ENCODE assay signal across 24 cellular contexts in the genomic region with DNA sequence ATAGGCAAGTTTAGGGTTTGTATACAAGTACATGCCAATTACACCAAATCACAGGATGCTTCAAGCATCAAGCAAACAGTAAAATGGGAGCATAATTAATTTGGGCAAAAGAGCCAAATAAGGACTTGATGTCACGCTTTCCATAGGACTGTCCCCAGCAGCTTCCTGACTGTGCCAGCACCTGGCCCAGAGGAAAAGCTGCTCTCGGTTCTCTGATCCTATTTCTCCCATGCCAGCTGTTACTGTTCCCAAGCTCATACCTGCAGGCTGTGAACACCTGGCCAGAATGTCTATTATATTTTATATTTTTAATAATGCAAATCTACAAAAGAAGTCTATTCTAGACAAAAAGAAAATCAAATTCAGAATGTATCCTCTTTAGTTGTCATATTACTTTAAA. TPM values are rescaled to one million over a fixed set of nuclear protein-coding genes. Genes with fewer than 3 reads are reported as not detected.
"Had no signal": no experiment of that assay in that cellular context is flagged by ENCODE, and none has a peak within 500 bp of the region (broad histone marks: within the 10 kb centered on the region; RNA-seq: fewer than 3 reads in every experiment).

No MANE protein-coding gene starts in this region.

- FAIRE-seq: astrocyte, RCC 7860 had no signal

- ATAC-seq: activated CD4-positive, CD25-positive, alpha-beta regulatory T cell treated with anti-CD3 and anti-CD28 coated beads, Interleukin-2, amount 50 U/mL, for 24 hours; activated CD8-positive, alpha-beta T cell treated with anti-CD3 and anti-CD28 coated beads for 36 hours; activated T-cell treated with anti-CD3 and anti-CD28 coated beads, Interleukin-2, amount 50 U/mL, for 4 hours; SK-N-SH treated with all-trans-retinoic acid at 6 μM for 48 hours had no signal

- H3K4me3 Mint-ChIP-seq: activated CD8-positive, alpha-beta T cell treated with anti-CD3 and anti-CD28 coated beads for 36 hours; activated naive CD4-positive, alpha-beta T cell treated with anti-CD3 and anti-CD28 coated beads for 36 hours; activated naive CD8-positive, alpha-beta T cell; activated T-cell treated with anti-CD3 and anti-CD28 coated beads, Interleukin-2, amount 50 U/mL, for 4 hours; T-helper 1 cell treated with Interleukin-12 subunit alpha and Interleukin-12 subunit beta and Interleukin-4 antibody, amounts not matched to agents 30 μg/mL and 1 μg/mL, for 36 hours had no signal

- DNase-seq: activated CD4-positive, alpha-beta T cell treated with anti-CD3 and anti-CD28 coated beads for 4 hours; activated CD8-positive, alpha-beta memory T cell treated with anti-CD3 and anti-CD28 coated beads, Interleukin-2, amount 50 U/mL, for 48 hours; activated CD8-positive, alpha-beta T cell treated with anti-CD3 and anti-CD28 coated beads for 36 hours; activated gamma-delta T cell; activated naive CD4-positive, alpha-beta T cell treated with anti-CD3 and anti-CD28 coated beads for 36 hours; activated T-cell treated with anti-CD3 and anti-CD28 coated beads, Interleukin-2, amount 50 U/mL, for 4 hours; amygdala; brain microvascular endothelial cell; MG63; MV-4-11; NCI-H1105; NCI-H1436; NCI-H345; NCI-H748 treated with DMSO at 0.1 percent for 48 hours; SHP77; SW 1271 had no signal

- H3K27ac Mint-ChIP-seq: activated CD8-positive, alpha-beta T cell treated with anti-CD3 and anti-CD28 coated beads for 36 hours; activated naive CD4-positive, alpha-beta T cell treated with anti-CD3 and anti-CD28 coated beads for 36 hours; T-helper 1 cell treated with Interleukin-12 subunit alpha and Interleukin-12 subunit beta and Interleukin-4 antibody, amounts not matched to agents 30 μg/mL and 1 μg/mL, for 36 hours had no signal

- H3K27me3 Mint-ChIP-seq: activated CD8-positive, alpha-beta T cell treated with anti-CD3 and anti-CD28 coated beads for 36 hours; activated naive CD8-positive, alpha-beta T cell had no signal

- H3K9me3 Mint-ChIP-seq: activated CD8-positive, alpha-beta T cell treated with anti-CD3 and anti-CD28 coated beads for 36 hours; activated naive CD4-positive, alpha-beta T cell treated with anti-CD3 and anti-CD28 coated beads for 36 hours; activated T-cell treated with anti-CD3 and anti-CD28 coated beads, Interleukin-2, amount 50 U/mL, for 4 hours; T-helper 1 cell treated with Interleukin-12 subunit alpha and Interleukin-12 subunit beta and Interleukin-4 antibody, amounts not matched to agents 30 μg/mL and 1 μg/mL, for 36 hours had no signal

RNA-seq across cellular contexts. Expression of gene UROC1, which starts 54.1 kb away (rescaled TPM):
- total RNA-seq: activated CD8-positive, alpha-beta T cell treated with anti-CD3 and anti-CD28 coated beads for 36 hours; activated naive CD4-positive, alpha-beta T cell treated with anti-CD3 and anti-CD28 coated beads for 36 hours; activated T-cell treated with anti-CD3 and anti-CD28 coated beads, Interleukin-2, amount 50 U/mL, for 4 hours; astrocyte; cardiac muscle cell; SJSA1 had no signal
